Comparison of ENCODE assay signal across 35 cellular contexts in the genomic region with DNA sequence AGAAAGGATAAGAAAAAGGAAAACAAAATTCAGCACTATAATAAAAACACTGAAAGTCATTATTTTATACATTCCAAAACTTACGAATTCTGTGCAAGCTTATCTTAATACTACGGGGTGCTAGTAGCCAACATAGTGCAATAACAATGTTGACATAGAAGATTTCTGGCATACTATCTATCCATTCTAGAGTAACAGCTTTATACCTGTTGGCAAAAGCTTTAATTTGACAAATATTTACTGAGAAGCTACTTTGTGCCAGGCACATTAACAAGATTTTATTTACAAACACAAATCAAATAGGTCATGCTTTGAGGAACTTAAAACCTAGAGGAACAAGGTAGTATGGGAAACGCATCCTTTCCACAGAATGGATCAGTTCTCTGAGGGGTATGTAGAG. TPM values are rescaled to one million over a fixed set of nuclear protein-coding genes. Genes with fewer than 3 reads are reported as not detected.
DNase-seq lines count a peak whose midpoint lies in the region; ATAC-seq and TF ChIP-seq lines count a peak whose summit lies in the region.
"Had no signal": no experiment of that assay in that cellular context is flagged by ENCODE, and none has a peak within 500 bp of the region (broad histone marks: within the 10 kb centered on the region; RNA-seq: fewer than 3 reads in every experiment).

No MANE protein-coding gene starts in this region.

- no peak overlapping the region for H3K27ac Mint-ChIP-seq in WTC11
- H3K27ac Mint-ChIP-seq: activated naive CD4-positive, alpha-beta T cell treated with anti-CD3 and anti-CD28 coated beads, Interleukin-2, amount 50 U/mL, for 24 hours; activated T-helper 2 cell treated with anti-CD3 and anti-CD28 coated beads, Interferon-gamma antibody, Interleukin-2, Interleukin-4, amounts not matched to agents 10 μg/mL and 5 μg/mL and 100 μg/mL, durations not matched to agents 14 hours and 24 hours and 36 hours; CD4-positive, CD25-positive, alpha-beta regulatory T cell; T-helper 2 cell treated with Interferon-gamma antibody and Interleukin-4, amounts not matched to agents 5 μg/mL and 100 μg/mL, for 36 hours had no signal

- H3K36me3 Mint-ChIP-seq in WTC11 = peaks cover 4% of the 10 kb centered on the region

- H3K4me3 Mint-ChIP-seq in WTC11 = no peak overlapping the region
- H3K4me3 Mint-ChIP-seq: activated naive CD4-positive, alpha-beta T cell treated with anti-CD3 and anti-CD28 coated beads, Interleukin-2, amount 50 U/mL, for 24 hours; CD4-positive, CD25-positive, alpha-beta regulatory T cell; naive thymus-derived CD4-positive, alpha-beta T cell; T-helper 2 cell treated with Interferon-gamma antibody and Interleukin-4, amounts not matched to agents 5 μg/mL and 100 μg/mL, for 36 hours had no signal

- peaks cover 0 to 14% (median 0%) of the 10 kb centered on the region in 9 donors for H3K4me1 ChIP-seq in heart right ventricle
- H3K4me1 ChIP-seq in thoracic aorta (ENCODE audit: control insufficient read depth in 1 of 2, low read depth in 2 of 2) = peaks cover 10 to 39% of the 10 kb centered on the region in 2 donors
- H3K4me1 ChIP-seq: breast epithelium, prostate gland, testis had no signal

- TF ChIP-seq CTCF in heart right ventricle (IDR thresholded peaks at IDR 0.05) = no peak
- TF ChIP-seq CTCF in LNCaP clone FGC (IDR thresholded peaks at IDR 0.05; ENCODE audit: control insufficient read depth, extremely low read depth, insufficient read depth) = no peak
- TF ChIP-seq CTCF in thoracic aorta (IDR thresholded peaks at IDR 0.05) = no peak
- no peak for TF ChIP-seq CTCF in WTC11 (IDR thresholded peaks at IDR 0.05)

- intact Hi-C loops in heart right ventricle (cut with DNase I) (no loop called here), Right ventricle myocardium superior (cut with DNase I) (no loop called here)

- H3K27ac ChIP-seq in heart right ventricle = peak overlapping the region in 2 of 10 donors; percentile 7 to 28
- peak overlapping the region in 1 of 2 donors; percentile 64 for H3K27ac ChIP-seq in thoracic aorta
- H3K27ac ChIP-seq: breast epithelium, prostate gland, testis had no signal

- H3K36me3 ChIP-seq in heart right ventricle = peaks cover 0 to 48% (median 8%) of the 10 kb centered on the region in 9 donors
- no peaks in the 10 kb centered on the region for H3K36me3 ChIP-seq in thoracic aorta
- H3K36me3 ChIP-seq: breast epithelium, prostate gland had no signal

- POLR2A ChIA-PET in WTC11 (lab: Charles Lee) = no interaction called here

- ATAC-seq in heart right ventricle = no peak
- no peak for ATAC-seq in Right ventricle myocardium superior (ENCODE audit: poor library complexity)
- ATAC-seq in left lobe of liver = peak; percentile 64
- no peak for ATAC-seq in thoracic aorta (ENCODE audit: insufficient number of reproducible peaks, low FRiP score, low read depth)
- no peak for ATAC-seq in WTC11
- ATAC-seq: naive thymus-derived CD4-positive, alpha-beta T cell; PC-3 had no signal

- no peaks in the 10 kb centered on the region for H3K9me3 Mint-ChIP-seq in WTC11
- H3K9me3 Mint-ChIP-seq: activated naive CD4-positive, alpha-beta T cell treated with anti-CD3 and anti-CD28 coated beads, Interleukin-2, amount 50 U/mL, for 24 hours; activated T-helper 2 cell treated with anti-CD3 and anti-CD28 coated beads, Interferon-gamma antibody, Interleukin-2, Interleukin-4, amounts not matched to agents 10 μg/mL and 5 μg/mL and 100 μg/mL, durations not matched to agents 14 hours and 24 hours and 36 hours; T-helper 2 cell treated with Interferon-gamma antibody and Interleukin-4, amounts not matched to agents 5 μg/mL and 100 μg/mL, for 36 hours had no signal

- no peaks in the 10 kb centered on the region for H3K27me3 Mint-ChIP-seq in WTC11 (ENCODE audit: low read depth)
- H3K27me3 Mint-ChIP-seq: activated naive CD4-positive, alpha-beta T cell treated with anti-CD3 and anti-CD28 coated beads, Interleukin-2, amount 50 U/mL, for 24 hours; CD4-positive, CD25-positive, alpha-beta regulatory T cell; naive thymus-derived CD4-positive, alpha-beta T cell had no signal

- H3K27me3 ChIP-seq in heart right ventricle = no peaks in the 10 kb centered on the region
- no peaks in the 10 kb centered on the region for H3K27me3 ChIP-seq in thoracic aorta (replicated peaks; ENCODE audit: insufficient read depth)
- H3K27me3 ChIP-seq: breast epithelium, testis had no signal

- DNase-seq in heart right ventricle (no peak), Right ventricle myocardium superior (no peak), LNCaP clone FGC (ENCODE audit: low read depth) (peak; percentile 93), left lobe of liver (ENCODE audit: low spot score) (no peak), thoracic aorta (ENCODE audit: low spot score) (no peak), WTC11 (ENCODE audit: low spot score) (no peak), T-helper 9 cell (no peak)
- DNase-seq in stimulated activated CD4-positive, alpha-beta T cell treated with anti-CD3 and anti-CD28 coated beads, Interleukin-1b, Interleukin-23, amount 100 ng/mL, for 48 hours = no peak
- DNase-seq: 8988T; activated CD4-positive, alpha-beta T cell treated with anti-CD3 and anti-CD28 coated beads for 48 hours; activated CD8-positive, alpha-beta memory T cell treated with anti-CD3 and anti-CD28 coated beads for 24 hours; activated T-cell treated with anti-CD3 and anti-CD28 coated beads for 4 hours; amygdala; Calu3; CD4-positive, CD25-positive, alpha-beta regulatory T cell; DMS79; GOT3; KBM-7; midbrain; MM.1S; naive thymus-derived CD4-positive, alpha-beta T cell; NCI-H1105 treated with DMSO at 0.1 percent for 48 hours; NCI-H1930; NCI-H524; NK-92 treated with Interleukin-12 subunit alpha and Interleukin-12 subunit beta, amount 100 ng/mL, for 24 hours; PC-3; SHP77 treated with DMSO at 0.1 percent for 48 hours; stimulated activated naive CD4-positive, alpha-beta T cell treated with Interleukin-2 at 50 U/mL for 16 hours; testis had no signal

- H3K4me3 ChIP-seq in heart right ventricle (peak overlapping the region in 8 of 10 donors; percentile 3 to 50 (median 33)), LNCaP clone FGC (ENCODE audit: low read depth, low read length) (no peak overlapping the region), thoracic aorta (peak overlapping the region; percentile 68)
- H3K4me3 ChIP-seq: prostate gland, testis had no signal

- 71 to 78% methylated on average over 3 of the region's 3 CpGs for WGBS in heart right ventricle, 2 donors

- H3K4me1 Mint-ChIP-seq in WTC11 = peaks cover 6% of the 10 kb centered on the region
- H3K4me1 Mint-ChIP-seq: activated naive CD4-positive, alpha-beta T cell treated with anti-CD3 and anti-CD28 coated beads, Interleukin-2, amount 50 U/mL, for 24 hours had no signal

- CTCF ChIA-PET in WTC11 (lab: Charles Lee) = no interaction called here

- H3K9me3 ChIP-seq in heart right ventricle = no peaks in the 10 kb centered on the region
- no peaks in the 10 kb centered on the region for H3K9me3 ChIP-seq in thoracic aorta
- H3K9me3 ChIP-seq: breast epithelium, prostate gland, testis had no signal

TF ChIP-seq in WTC11, 78 proteins besides CTCF, POLR2A, EP300 and RAD21 (continues in another document):
- no peak for TF ChIP-seq IRF2 (CRISPR knock-in tag; IDR thresholded peaks at IDR 0.05; ENCODE audit: borderline replicate concordance, low read depth)
- TF ChIP-seq, protein P1, sequence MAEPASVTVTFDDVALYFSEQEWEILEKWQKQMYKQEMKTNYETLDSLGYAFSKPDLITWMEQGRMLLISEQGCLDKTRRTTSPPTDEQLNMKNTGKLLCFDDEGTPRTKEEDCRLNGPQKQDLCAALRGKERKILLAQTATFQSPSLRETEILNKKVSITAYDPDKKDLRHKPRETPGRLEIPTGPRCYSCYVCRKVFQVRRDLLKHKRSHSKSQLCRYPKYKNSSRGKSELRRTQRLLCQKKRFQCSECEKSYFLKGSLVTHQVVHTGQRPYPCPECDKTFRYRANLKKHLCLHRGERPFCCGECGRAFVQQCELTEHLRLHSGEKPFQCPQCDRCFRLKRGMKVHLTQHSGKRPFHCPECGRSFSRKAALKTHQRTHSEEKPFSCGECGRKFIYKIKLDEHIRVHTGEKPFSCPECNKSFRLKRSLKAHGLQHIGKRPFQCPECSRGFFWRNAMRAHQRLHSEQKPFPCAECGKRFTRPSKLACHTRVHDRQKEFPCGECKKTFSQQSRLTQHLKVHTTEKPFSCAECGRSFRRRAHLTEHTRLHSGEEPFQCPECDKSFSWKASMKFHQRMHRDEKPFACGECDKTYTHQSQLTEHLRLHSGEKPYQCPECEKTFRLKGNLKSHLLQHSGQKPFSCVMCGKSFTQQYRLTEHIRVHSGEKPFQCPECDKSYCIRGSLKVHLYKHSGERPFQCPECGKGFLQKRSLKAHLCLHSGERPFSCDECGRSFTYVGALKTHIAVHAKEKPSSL (CRISPR knock-in tag; conservative IDR thresholded peaks at IDR 0.05) = no peak
- no peak for TF ChIP-seq ZBTB21 (CRISPR knock-in tag; IDR thresholded peaks at IDR 0.05; ENCODE audit: borderline replicate concordance)
- TF ChIP-seq TP53 (CRISPR knock-in tag; IDR thresholded peaks at IDR 0.05) = no peak
- TF ChIP-seq ZNF138 (CRISPR knock-in tag; conservative IDR thresholded peaks at IDR 0.05) = no peak
- no peak for TF ChIP-seq ZNF121 (CRISPR knock-in tag; IDR thresholded peaks at IDR 0.05)
- no peak for TF ChIP-seq NR1H2 (CRISPR knock-in tag; IDR thresholded peaks at IDR 0.05)
- TF ChIP-seq CREM (CRISPR knock-in tag; IDR thresholded peaks at IDR 0.05) = no peak
- TF ChIP-seq CREB1 (CRISPR knock-in tag; IDR thresholded peaks at IDR 0.05) = no peak
- TF ChIP-seq, protein P2, sequence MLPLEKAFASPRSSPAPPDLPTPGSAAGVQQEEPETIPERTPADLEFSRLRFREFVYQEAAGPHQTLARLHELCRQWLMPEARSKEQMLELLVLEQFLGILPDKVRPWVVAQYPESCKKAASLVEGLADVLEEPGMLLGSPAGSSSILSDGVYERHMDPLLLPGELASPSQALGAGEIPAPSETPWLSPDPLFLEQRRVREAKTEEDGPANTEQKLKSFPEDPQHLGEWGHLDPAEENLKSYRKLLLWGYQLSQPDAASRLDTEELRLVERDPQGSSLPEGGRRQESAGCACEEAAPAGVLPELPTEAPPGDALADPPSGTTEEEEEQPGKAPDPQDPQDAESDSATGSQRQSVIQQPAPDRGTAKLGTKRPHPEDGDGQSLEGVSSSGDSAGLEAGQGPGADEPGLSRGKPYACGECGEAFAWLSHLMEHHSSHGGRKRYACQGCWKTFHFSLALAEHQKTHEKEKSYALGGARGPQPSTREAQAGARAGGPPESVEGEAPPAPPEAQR (CRISPR knock-in tag; IDR thresholded peaks at IDR 0.05) = no peak
- no peak for TF ChIP-seq ZNF219 (CRISPR knock-in tag; IDR thresholded peaks at IDR 0.05; ENCODE audit: borderline replicate concordance)

RNA-seq across cellular contexts. Expression of a gene that starts 1.1 kb away (rescaled TPM):
- total RNA-seq in heart right ventricle = 1 to 10 TPM in 8 of 10 donors, under 1 TPM in 2; 0.47 to 3.4 (median 2.0) TPM
- 1 to 10 TPM in 1 of 2 donors, under 1 TPM in 1; 0.78 to 3.6 TPM for polyA plus RNA-seq in heart right ventricle
- 2.9 TPM for total RNA-seq in Right ventricle myocardium superior
- not detected for total RNA-seq in left lobe of liver
- 10 to 100 TPM in 1 of 2 donors, 1 to 10 TPM in 1; 7.3 to 13.5 TPM for total RNA-seq in thoracic aorta
- total RNA-seq in WTC11 (2021) = not detected in 3 replicates
- total RNA-seq: activated T-helper 2 cell treated with anti-CD3 and anti-CD28 coated beads, Interferon-gamma antibody, Interleukin-2, Interleukin-4, amounts not matched to agents 10 μg/mL and 5 μg/mL and 100 μg/mL, durations not matched to agents 14 hours and 24 hours and 36 hours; chondrocyte; PC-3 had no signal
- polyA plus RNA-seq: naive thymus-derived CD4-positive, alpha-beta T cell had no signal
